1 cellular context compared by ENCODE assay signal in the genomic region with DNA sequence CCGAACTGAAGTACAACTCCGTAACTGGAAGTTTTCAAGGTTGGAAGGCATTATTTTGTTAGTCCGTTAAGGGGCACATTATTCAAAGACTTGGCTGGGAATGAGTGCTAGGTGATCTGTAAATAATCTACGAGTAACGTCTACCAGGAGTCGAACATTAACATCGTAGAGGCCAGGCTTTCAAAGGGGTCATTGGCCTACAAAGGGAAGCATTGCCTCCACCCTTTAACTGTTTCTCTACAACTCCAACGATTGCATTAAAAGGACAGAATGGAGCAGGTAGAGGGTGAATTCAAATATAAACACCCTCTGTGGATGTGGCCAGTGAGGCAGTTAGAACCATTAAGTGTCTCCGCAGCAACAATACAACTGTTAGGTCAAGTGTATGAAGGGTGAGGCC.
TF ChIP-seq lines count a peak whose summit lies in the region.

No MANE protein-coding gene starts in this region.

TF ChIP-seq in liver, 16 proteins besides CTCF, POLR2A, EP300 and RAD21 (continued from another document):
- no peak for TF ChIP-seq REST (IDR thresholded peaks at IDR 0.05)
- TF ChIP-seq MAX (IDR thresholded peaks at IDR 0.05), result peak; percentile 59
- TF ChIP-seq FOXA2 (IDR thresholded peaks at IDR 0.05), result peak; percentile 43
